1 cellular context compared by ENCODE assay signal in genomic region chr6:110626442-110626841, GRCh38.
TF ChIP-seq lines count a peak whose summit lies in the region.

No MANE protein-coding gene starts in this region.

TF ChIP-seq in IMR-90, 13 proteins besides CTCF, POLR2A, EP300 and RAD21 (continued from another document):
- TF ChIP-seq USF2 (IDR thresholded peaks at IDR 0.05; ENCODE audit: low read depth, low read length) (no peak), MXI1 (IDR thresholded peaks at IDR 0.05; ENCODE audit: borderline replicate concordance, low read depth, low read length) (no peak), CHD1 (IDR thresholded peaks at IDR 0.05; ENCODE audit: low read depth, low read length) (no peak), FOS (IDR thresholded peaks at IDR 0.05; ENCODE audit: low read depth, low read length) (no peak), BHLHE40 (IDR thresholded peaks at IDR 0.05; ENCODE audit: low read depth, low read length) (no peak), RCOR1 (IDR thresholded peaks at IDR 0.05; ENCODE audit: insufficient replicate concordance, low read length) (no peak), MAZ (IDR thresholded peaks at IDR 0.05; ENCODE audit: borderline replicate concordance, low read depth, low read length) (no peak), NFE2L2 (IDR thresholded peaks at IDR 0.05; ENCODE audit: low read depth, low read length) (no peak)
